ENCODE assay signal across 23 cellular contexts in genomic region chr3:17065315-17065714, GRCh38.
DNase-seq lines count a peak whose midpoint lies in the region; ATAC-seq and TF ChIP-seq lines count a peak whose summit lies in the region.
"Had no signal": no experiment of that assay in that cellular context is flagged by ENCODE, and none has a peak within 500 bp of the region (broad histone marks: within the 10 kb centered on the region; RNA-seq: fewer than 3 reads in every experiment).

No MANE protein-coding gene starts in this region.

- H3K27me3 Mint-ChIP-seq in activated T-cell treated with anti-CD3 and anti-CD28 coated beads, Interleukin-2, amount 50 U/mL, for 24 hours, result no peaks in the 10 kb centered on the region
- H3K27me3 Mint-ChIP-seq: memory B cell had no signal

- ATAC-seq in GM21528 (IDR thresholded peaks at IDR 0.05; ENCODE audit: low FRiP score, unreplicated experiment), result no peak
- ATAC-seq: activated CD8-positive, alpha-beta T cell treated with anti-CD3 and anti-CD28 coated beads, Interleukin-2, amount 10 ng/mL, durations not matched to agents 7 days and 5 days; GM23338; left cardiac atrium had no signal

- H3K27ac Mint-ChIP-seq in activated T-cell treated with anti-CD3 and anti-CD28 coated beads, Interleukin-2, amount 50 U/mL, for 24 hours, result no peak overlapping the region
- H3K27ac Mint-ChIP-seq: activated CD8-positive, alpha-beta T cell treated with anti-CD3 and anti-CD28 coated beads, Interleukin-2, amount 10 ng/mL, durations not matched to agents 7 days and 5 days; GM23338; memory B cell had no signal

- no peak overlapping the region for H3K4me3 Mint-ChIP-seq in activated T-cell treated with anti-CD3 and anti-CD28 coated beads, Interleukin-2, amount 50 U/mL, for 24 hours
- H3K4me3 Mint-ChIP-seq: activated CD8-positive, alpha-beta T cell treated with anti-CD3 and anti-CD28 coated beads, Interleukin-2, amount 10 ng/mL, durations not matched to agents 7 days and 5 days; GM23338; memory B cell had no signal

- no peak for TF ChIP-seq CTCF in choroid plexus epithelial cell (conservative IDR thresholded peaks at IDR 0.05; ENCODE audit: low read depth, low read length)

- peaks cover 9% of the 10 kb centered on the region for H3K9me3 Mint-ChIP-seq in activated T-cell treated with anti-CD3 and anti-CD28 coated beads, Interleukin-2, amount 50 U/mL, for 24 hours
- H3K9me3 Mint-ChIP-seq: GM23338 had no signal

- peak; percentile 2 for DNase-seq in DMS79 treated with DMSO at 0.1 percent for 48 hours (lab: John Stamatoyannopoulos, UW)
- no peak for DNase-seq in DMS79 (lab: John Stamatoyannopoulos, UW)
- DNase-seq in DMS153 treated with DMSO at 0.1 percent for 48 hours (lab: John Stamatoyannopoulos, UW; ENCODE audit: unreplicated experiment), result peak; percentile 20
- DNase-seq in NCI-H69 (lab: John Stamatoyannopoulos, UW), result peak; percentile 50
- DNase-seq in choroid plexus epithelial cell (ENCODE audit: low read depth), result peak; percentile 46
- DNase-seq in SIG-M5 (lab: John Stamatoyannopoulos, UW), result no peak
- no peak for DNase-seq in activated T-cell treated with anti-CD3 and anti-CD28 coated beads, Interleukin-2, amount 50 U/mL, for 24 hours
- DNase-seq: activated CD4-positive, CD25-positive, alpha-beta regulatory T cell treated with anti-CD3 and anti-CD28 coated beads, Interleukin-2, amount 50 U/mL, for 72 hours; activated CD8-positive, alpha-beta T cell treated with anti-CD3 and anti-CD28 coated beads, Interleukin-2, amount 10 ng/mL, durations not matched to agents 7 days and 5 days; activated T-cell treated with anti-CD3 and anti-CD28 coated beads, Interleukin-2, amount 50 U/mL, for 1 hour; central memory CD4-positive, alpha-beta T cell; dorsolateral prefrontal cortex; EL; glutamatergic neuron; Kasumi-1; left cardiac atrium; NCI-H1417; ovary; transverse colon had no signal

- peaks cover 11% of the 10 kb centered on the region for H3K4me1 Mint-ChIP-seq in activated T-cell treated with anti-CD3 and anti-CD28 coated beads, Interleukin-2, amount 50 U/mL, for 24 hours (ENCODE audit: low read depth)

- H3K4me3 ChIP-seq in choroid plexus epithelial cell (ENCODE audit: low read depth, low read length), result no peak overlapping the region
- H3K4me3 ChIP-seq: dorsolateral prefrontal cortex, GM23338, ovary, right atrium auricular region, transverse colon had no signal

- H3K36me3 Mint-ChIP-seq in activated T-cell treated with anti-CD3 and anti-CD28 coated beads, Interleukin-2, amount 50 U/mL, for 24 hours (ENCODE audit: low read depth), result peaks cover 48% of the 10 kb centered on the region

Comparison
In these comparisons a context has a peak if more than half of its experiments do, and no peak if none do; other contexts are left out.
1. DNase-seq: peak in DMS79 treated with DMSO at 0.1 percent for 48 hours (single experiment), DMS153 treated with DMSO at 0.1 percent for 48 hours (single experiment), NCI-H69 (single experiment) and choroid plexus epithelial cell (single experiment); none in DMS79 (single experiment), SIG-M5 (single experiment) and activated T-cell treated with anti-CD3 and anti-CD28 coated beads, Interleukin-2, amount 50 U/mL, for 24 hours (single experiment).